ENCODE assay signal across 30 cellular contexts in genomic region chr17:71337903-71338302, GRCh38.
DNase-seq lines count a peak whose midpoint lies in the region; ATAC-seq and TF ChIP-seq lines count a peak whose summit lies in the region.
"Had no signal": no experiment of that assay in that cellular context is flagged by ENCODE, and none has a peak within 500 bp of the region (broad histone marks: within the 10 kb centered on the region; RNA-seq: fewer than 3 reads in every experiment).

No MANE protein-coding gene starts in this region.

- H3K27me3 Mint-ChIP-seq in T-helper 2 cell treated with Interferon-gamma antibody and Interleukin-4, amounts not matched to agents 5 μg/mL and 100 μg/mL, for 36 hours (ENCODE audit: low read depth) = no peaks in the 10 kb centered on the region
- H3K27me3 Mint-ChIP-seq: activated CD4-positive, alpha-beta T cell treated with anti-CD3 and anti-CD28 coated beads, Interleukin-2, amount 10 ng/mL, durations not matched to agents 24 days and 14 days; activated naive CD8-positive, alpha-beta T cell treated with anti-CD3 and anti-CD28 coated beads for 36 hours; activated T-helper 17 cell treated with anti-CD3 and anti-CD28 coated beads, Interleukin-2, amount 50 U/mL, for 72 hours; dendritic cell treated with granulocyte-macrophage colony-stimulating factor and Interleukin-4, amounts not matched to agents 40 ng/mL and 50 ng/mL, for 4 days; memory B cell; stimulated activated naive CD8-positive, alpha-beta T cell treated with anti-CD3 and anti-CD28 coated beads, Interleukin-15, Interleukin-2, amounts not matched to agents 100 ng/mL and 50 ng/mL, for 24 hours had no signal

- no peaks in the 10 kb centered on the region for H3K4me1 Mint-ChIP-seq in T-helper 2 cell treated with Interferon-gamma antibody and Interleukin-4, amounts not matched to agents 5 μg/mL and 100 μg/mL, for 36 hours (ENCODE audit: low read depth)
- H3K4me1 Mint-ChIP-seq: activated CD4-positive, alpha-beta T cell treated with anti-CD3 and anti-CD28 coated beads, Interleukin-2, amount 10 ng/mL, durations not matched to agents 24 days and 14 days; activated naive CD8-positive, alpha-beta T cell treated with anti-CD3 and anti-CD28 coated beads for 36 hours; activated T-helper 17 cell treated with anti-CD3 and anti-CD28 coated beads, Interleukin-2, amount 50 U/mL, for 72 hours; memory B cell; natural killer cell had no signal

- H3K36me3 ChIP-seq in DND-41 (ENCODE audit: insufficient read depth, low read length) (no peaks in the 10 kb centered on the region), mucosa of descending colon (ENCODE audit: low read depth) (no peaks in the 10 kb centered on the region)

- no peaks in the 10 kb centered on the region for H3K9me3 ChIP-seq in DND-41 (ENCODE audit: insufficient read depth, low read length, severe bottlenecking)
- no peaks in the 10 kb centered on the region for H3K9me3 ChIP-seq in mucosa of descending colon

- H3K9ac ChIP-seq in DND-41 (ENCODE audit: low read depth, low read length) = 0 out of 2 replicates have a peak overlapping the region, but pooled peaks have one; percentile 30

- peak overlapping the region in 1 of 2 experiments; percentile 43; a peak in 1 of 4 replicates for H3K4me3 ChIP-seq in DND-41 (ENCODE audit: low read depth in 1 of 2, low read length in 2 of 2)
- no peak overlapping the region for H3K4me3 ChIP-seq in cardiac fibroblast (replicated peaks in 1 of 2; ENCODE audit: low read depth in 2 of 2, low read length in 2 of 2)
- H3K4me3 ChIP-seq in mucosa of descending colon = no peak overlapping the region

- no peaks in the 10 kb centered on the region for H3K27me3 ChIP-seq in DND-41 (ENCODE audit: insufficient read depth, low read length, poor library complexity)

- H3K4me1 ChIP-seq in DND-41 (ENCODE audit: insufficient read depth, low read length) = peaks cover 23% of the 10 kb centered on the region
- no peaks in the 10 kb centered on the region for H3K4me1 ChIP-seq in mucosa of descending colon (ENCODE audit: low read depth)

- no peak overlapping the region for H3K4me3 Mint-ChIP-seq in T-helper 2 cell treated with Interferon-gamma antibody and Interleukin-4, amounts not matched to agents 5 μg/mL and 100 μg/mL, for 36 hours
- H3K4me3 Mint-ChIP-seq: activated CD4-positive, alpha-beta T cell treated with anti-CD3 and anti-CD28 coated beads, Interleukin-2, amount 10 ng/mL, durations not matched to agents 24 days and 14 days; activated naive CD8-positive, alpha-beta T cell treated with anti-CD3 and anti-CD28 coated beads for 36 hours; activated T-helper 17 cell treated with anti-CD3 and anti-CD28 coated beads, Interleukin-2, amount 50 U/mL, for 72 hours; dendritic cell treated with granulocyte-macrophage colony-stimulating factor and Interleukin-4, amounts not matched to agents 40 ng/mL and 50 ng/mL, for 4 days; H9; memory B cell; natural killer cell; stimulated activated naive CD8-positive, alpha-beta T cell treated with anti-CD3 and anti-CD28 coated beads, Interleukin-15, Interleukin-2, amounts not matched to agents 100 ng/mL and 50 ng/mL, for 24 hours had no signal

- DNase-seq in DND-41 (no peak), MV-4-11 (lab: John Stamatoyannopoulos, UW) (peak; percentile 51), cardiac fibroblast (ENCODE audit: low read depth in 2 of 2) (peak; percentile 8 to 14), mucosa of descending colon (peak in 2 of 3 donors; percentile 20 to 44), omental fat pad (ENCODE audit: low spot score) (no peak), midbrain (lab: John Stamatoyannopoulos, UW) (no peak)
- no peak for DNase-seq in T-helper 2 cell treated with Interferon-gamma antibody and Interleukin-4, amounts not matched to agents 5 μg/mL and 100 μg/mL, for 36 hours (ENCODE audit: low spot score)
- DNase-seq in activated T-cell treated with anti-CD3 and anti-CD28 coated beads, Interleukin-2, amount 50 U/mL, for 48 hours = no peak
- DNase-seq: activated CD4-positive, alpha-beta T cell treated with anti-CD3 and anti-CD28 coated beads, Interleukin-2, amount 10 ng/mL, durations not matched to agents 24 days and 14 days; activated naive CD8-positive, alpha-beta T cell treated with anti-CD3 and anti-CD28 coated beads for 36 hours; DMS79; foreskin melanocyte; H9; kidney glomerular epithelial cell; natural killer cell; NCI-H1105; NCI-H2081; NCI-H446 treated with DMSO at 0.1 percent for 48 hours; NK-92 treated with Interleukin-12 subunit alpha and Interleukin-12 subunit beta, amount 100 ng/mL, for 24 hours; posterior cingulate gyrus; stimulated activated CD4-positive, alpha-beta T cell treated with anti-CD3 and anti-CD28 coated beads, Interleukin-2, amount 100 ng/mL, for 48 hours; SW 1271; trophoblast cell had no signal

- ATAC-seq in DND-41 (ENCODE audit: insufficient read depth, low read depth) (no peak), mucosa of descending colon (peak; percentile 62), omental fat pad (ENCODE audit: low FRiP score) (no peak)
- ATAC-seq: activated T-helper 17 cell treated with anti-CD3 and anti-CD28 coated beads, Interleukin-2, amount 50 U/mL, for 72 hours; natural killer cell had no signal

- TF ChIP-seq CTCF in DND-41 (IDR thresholded peaks at IDR 0.05; ENCODE audit: borderline replicate concordance, extremely low read depth, low read length, poor library complexity, severe bottlenecking) (no peak), cardiac fibroblast (IDR thresholded peaks at IDR 0.05; ENCODE audit: low read depth, low read length) (no peak), mucosa of descending colon (IDR thresholded peaks at IDR 0.05) (no peak), omental fat pad (IDR thresholded peaks at IDR 0.05) (no peak)

- intact Hi-C loops in mucosa of descending colon (cut with DNase I, micrococcal nuclease) = no loop called here

- H4K20me1 ChIP-seq in DND-41 (ENCODE audit: insufficient read depth, low read length) = no peaks in the 10 kb centered on the region

- peaks cover 40% of the 10 kb centered on the region for H3K9me3 Mint-ChIP-seq in T-helper 2 cell treated with Interferon-gamma antibody and Interleukin-4, amounts not matched to agents 5 μg/mL and 100 μg/mL, for 36 hours
- H3K9me3 Mint-ChIP-seq: activated CD4-positive, alpha-beta T cell treated with anti-CD3 and anti-CD28 coated beads, Interleukin-2, amount 10 ng/mL, durations not matched to agents 24 days and 14 days; H9; stimulated activated naive CD8-positive, alpha-beta T cell treated with anti-CD3 and anti-CD28 coated beads, Interleukin-15, Interleukin-2, amounts not matched to agents 100 ng/mL and 50 ng/mL, for 24 hours had no signal

- H3K27ac Mint-ChIP-seq in T-helper 2 cell treated with Interferon-gamma antibody and Interleukin-4, amounts not matched to agents 5 μg/mL and 100 μg/mL, for 36 hours = no peak overlapping the region
- H3K27ac Mint-ChIP-seq: activated CD4-positive, alpha-beta T cell treated with anti-CD3 and anti-CD28 coated beads, Interleukin-2, amount 10 ng/mL, durations not matched to agents 24 days and 14 days; activated naive CD8-positive, alpha-beta T cell treated with anti-CD3 and anti-CD28 coated beads for 36 hours; activated T-helper 17 cell treated with anti-CD3 and anti-CD28 coated beads, Interleukin-2, amount 50 U/mL, for 72 hours; dendritic cell treated with granulocyte-macrophage colony-stimulating factor and Interleukin-4, amounts not matched to agents 40 ng/mL and 50 ng/mL, for 4 days; H9; memory B cell; natural killer cell; stimulated activated naive CD8-positive, alpha-beta T cell treated with anti-CD3 and anti-CD28 coated beads, Interleukin-15, Interleukin-2, amounts not matched to agents 100 ng/mL and 50 ng/mL, for 24 hours had no signal

- no peaks in the 10 kb centered on the region for H3K36me3 Mint-ChIP-seq in T-helper 2 cell treated with Interferon-gamma antibody and Interleukin-4, amounts not matched to agents 5 μg/mL and 100 μg/mL, for 36 hours (ENCODE audit: low read depth)
- H3K36me3 Mint-ChIP-seq: activated naive CD8-positive, alpha-beta T cell treated with anti-CD3 and anti-CD28 coated beads for 36 hours; brain; memory B cell; natural killer cell had no signal

- H3K4me2 ChIP-seq in DND-41 (ENCODE audit: insufficient read depth, low read length) = peak overlapping the region; percentile 58

- no peaks in the 10 kb centered on the region for H3K79me2 ChIP-seq in DND-41 (ENCODE audit: insufficient read depth, low read length)

- H3K27ac ChIP-seq in DND-41 (ENCODE audit: low read length) = peak overlapping the region; percentile 54; the same call in 1 of the 2 replicates
- H3K27ac ChIP-seq: RWPE1, skin epidermis had no signal

- H2AFZ ChIP-seq in DND-41 (ENCODE audit: low read depth, low read length) = peak overlapping the region; percentile 66

Comparison
In these comparisons a context has a peak if more than half of its experiments do, and no peak if none do; other contexts are left out.
1. DNase-seq: peak in MV-4-11 (single experiment), cardiac fibroblast (2 of 2) and mucosa of descending colon (2 of 3); none in DND-41 (single experiment), T-helper 2 cell treated with Interferon-gamma antibody and Interleukin-4, amounts not matched to agents 5 μg/mL and 100 μg/mL, for 36 hours (single experiment), activated T-cell treated with anti-CD3 and anti-CD28 coated beads, Interleukin-2, amount 50 U/mL, for 48 hours (0 of 2), omental fat pad (single experiment) and midbrain (single experiment).